9 cellular contexts compared by ENCODE assay signal in the genomic region with DNA sequence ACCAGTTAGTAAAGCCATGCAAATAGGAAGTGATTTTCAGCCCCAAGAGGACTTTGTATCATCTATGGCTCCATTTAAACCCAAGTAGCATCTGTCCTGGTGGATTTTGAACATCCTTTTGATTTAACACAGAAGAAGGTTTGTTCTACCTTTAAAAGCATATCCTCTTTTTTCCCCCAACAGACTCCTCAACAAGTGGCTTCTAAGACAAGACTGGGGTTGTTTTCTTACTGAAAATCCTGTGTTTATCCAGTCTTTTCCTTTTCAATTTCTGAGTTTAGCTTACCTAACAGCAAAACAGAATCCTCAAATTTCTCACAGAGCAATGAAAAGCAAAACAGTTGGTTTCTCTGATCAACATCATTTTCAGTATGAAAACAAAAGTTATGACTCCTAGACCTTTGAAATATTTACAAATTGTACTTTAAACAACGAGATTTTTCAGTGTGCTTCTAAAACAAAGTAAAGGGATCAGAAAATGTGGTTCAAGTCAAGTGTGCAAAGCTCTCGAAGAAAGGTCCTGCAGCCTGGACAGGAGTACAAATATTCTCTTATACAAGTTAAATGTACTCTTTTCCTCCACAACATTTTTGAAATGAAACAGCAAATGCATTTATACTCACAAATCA. TPM values are rescaled to one million over a fixed set of nuclear protein-coding genes. Genes with fewer than 3 reads are reported as not detected.
A peak's percentile ranks its signal among the peaks of the same experiment; 100 is the strongest.
DNase-seq lines count a peak whose midpoint lies in the region; ATAC-seq, FAIRE-seq and TF ChIP-seq lines count a peak whose summit lies in the region.
"Had no signal": no experiment of that assay in that cellular context is flagged by ENCODE, and none has a peak within 500 bp of the region (broad histone marks: within the 10 kb centered on the region; RNA-seq: fewer than 3 reads in every experiment).

No MANE protein-coding gene starts in this region.

- H3K79me2 ChIP-seq in GM12878 (ENCODE audit: control insufficient read depth, insufficient read depth, low read length): no peaks in the 10 kb centered on the region

- H2AFZ ChIP-seq in GM12878 (ENCODE audit: control insufficient read depth, low read depth, low read length): no peak overlapping the region

- CTCF ChIA-PET in activated naive CD4-positive, alpha-beta T cell treated with anti-CD3 and anti-CD28 coated beads, Interleukin-2, amount 10 ng/mL, durations not matched to agents 7 days and 5 days (lab: Charles Lee): interaction anchor here (0.6 to 4.6 kb wide), 3 partner anchors 8 to 110 kb away, joined by 5 to 30 read pairs (median 12); no protein-coding TSS in a partner anchor
- CTCF ChIA-PET in GM12878 (lab: Yijun Ruan, JAX): interaction anchor here (0.7 to 10.1 kb wide), 9 partner anchors 20 to 521 kb away, joined by 3 to 144 read pairs (median 3); no protein-coding TSS in a partner anchor

- H3K9me3 Mint-ChIP-seq in activated naive CD4-positive, alpha-beta T cell treated with anti-CD3 and anti-CD28 coated beads, Interleukin-2, amount 10 ng/mL, durations not matched to agents 7 days and 5 days: no peaks in the 10 kb centered on the region

- TF ChIP-seq RAD21 in GM12878 (IDR thresholded peaks at IDR 0.05; ENCODE audit: insufficient read depth, low read depth, low read length) (no peak), liver (IDR thresholded peaks at IDR 0.05) (peak; percentile 6 to 20)

- TF ChIP-seq POLR2A in GM12878 (IDR thresholded peaks at IDR 0.05; ENCODE audit: low read depth, low read length) (no peak), transverse colon (IDR thresholded peaks at IDR 0.05) (no peak)

- intact Hi-C loops in GM12878 (cut with micrococcal nuclease; ENCODE audit: unreplicated experiment): no loop called here
- intact Hi-C loops in transverse colon (cut with DNase I; ENCODE audit: low total_unique reads): no loop called here

- H3K4me3 Mint-ChIP-seq in activated naive CD4-positive, alpha-beta T cell treated with anti-CD3 and anti-CD28 coated beads, Interleukin-2, amount 10 ng/mL, durations not matched to agents 7 days and 5 days: peak overlapping the region; percentile 10
- H3K4me3 Mint-ChIP-seq: T-helper 17 cell had no signal

- H3K27ac ChIP-seq in GM12878 (ENCODE audit: control insufficient read depth, insufficient read depth) (no peak overlapping the region), liver (ENCODE audit: low read depth in 1 of 2, low read length in 2 of 2) (peak overlapping the region in 1 of 2 donors; percentile 5), transverse colon (peak overlapping the region; percentile 41 to 96 (median 92))

- WGBS in GM12878 (ENCODE audit: insufficient coverage, insufficient replicate concordance, low lambda C conversion rate, missing lambda C conversion rate): 64% methylated on average over 2 of the region's 2 CpGs
- WGBS in liver: 55% methylated on average over 2 of the region's 2 CpGs
- 30 to 32% methylated on average over 2 of the region's 2 CpGs for WGBS in transverse colon (ENCODE audit: low coverage in 1 of 2), 2 donors

- BruUV-seq in GM12878 (replicated peaks; lab: Mats Ljungman, UMichigan): TSS peak; percentile 53

- H3K4me1 ChIP-seq in GM12878 (ENCODE audit: control insufficient read depth, insufficient read depth, low read length) (peaks cover 17% of the 10 kb centered on the region), liver (ENCODE audit: control insufficient read depth in 4 of 4, insufficient read depth in 4 of 4, low read length in 3 of 4) (peaks cover 0 to 8% (median 1%) of the 10 kb centered on the region in 4 donors), transverse colon (peaks cover 0 to 35% (median 12%) of the 10 kb centered on the region in 4 donors)

- H3K4me2 ChIP-seq in GM12878 (ENCODE audit: control insufficient read depth, insufficient read depth): no peak overlapping the region

- POLR2A ChIA-PET in GM12878 (lab: Charles Lee): interaction anchor here (0.8 to 8.9 kb wide), 4 partner anchors 46 to 139 kb away, joined by 3 to 111 read pairs (median 4); no protein-coding TSS in a partner anchor

- H3K36me3 Mint-ChIP-seq in activated naive CD4-positive, alpha-beta T cell treated with anti-CD3 and anti-CD28 coated beads, Interleukin-2, amount 10 ng/mL, durations not matched to agents 7 days and 5 days: peaks cover 2% of the 10 kb centered on the region

- ATAC-seq in GM12878 (no peak), GM21390 (IDR thresholded peaks at IDR 0.05; ENCODE audit: unreplicated experiment) (no peak)
- ATAC-seq: T-helper 17 cell had no signal

- no peaks in the 10 kb centered on the region for H3K36me3 ChIP-seq in GM12878 (ENCODE audit: control insufficient read depth in 2 of 2, insufficient read depth in 2 of 2, low read length in 1 of 2)
- no peaks in the 10 kb centered on the region for H3K36me3 ChIP-seq in liver (ENCODE audit: control insufficient read depth in 4 of 4, insufficient read depth in 3 of 4, low read depth in 1 of 4, low read length in 3 of 4)
- no peaks in the 10 kb centered on the region for H3K36me3 ChIP-seq in transverse colon

- RAD21 ChIA-PET in GM12878 (lab: Charles Lee; ENCODE audit: unreplicated experiment): interaction anchor here (0.7 to 9.8 kb wide), 16 partner anchors 37 to 547 kb away, joined by 3 to 144 read pairs (median 9); partner anchors contain the start of genes BBS10 and GLIPR1

- H3K9me3 ChIP-seq in GM12878 (replicated peaks; ENCODE audit: control insufficient read depth, insufficient read depth, low read length) (no peaks in the 10 kb centered on the region), liver (ENCODE audit: control insufficient read depth in 4 of 4, low read length in 3 of 4) (no peaks in the 10 kb centered on the region), transverse colon (no peaks in the 10 kb centered on the region)

- DNase-seq in activated naive CD4-positive, alpha-beta T cell treated with anti-CD3 and anti-CD28 coated beads, Interleukin-2, amount 10 ng/mL, durations not matched to agents 7 days and 5 days: no peak
- no peak for DNase-seq in activated naive CD4-positive, alpha-beta T cell treated with anti-CD3 and anti-CD28 coated beads, Interleukin-2, amount 50 U/mL, for 16 hours
- DNase-seq in GM12878 (ENCODE audit: low read depth, low spot score) (no peak), transverse colon (no peak), islet precursor cell (no peak), cerebellar cortex (ENCODE audit: low spot score) (no peak)
- DNase-seq: T-helper 17 cell had no signal

- no peak for FAIRE-seq in GM12878 (lab: Jason Lieb, UNC)

- H4K20me1 ChIP-seq in GM12878 (ENCODE audit: control insufficient read depth, insufficient read depth): no peaks in the 10 kb centered on the region

- H3K27me3 ChIP-seq in GM12878 (replicated peaks in 1 of 2; ENCODE audit: control insufficient read depth in 2 of 2, insufficient read depth in 2 of 2, low read length in 1 of 2) (no peaks in the 10 kb centered on the region; a peak in 1 of 4 replicates), liver (ENCODE audit: control insufficient read depth in 4 of 4, insufficient read depth in 4 of 4, low read length in 3 of 4) (no peaks in the 10 kb centered on the region), transverse colon (peaks cover 18% of the 10 kb centered on the region)

- SMC1A ChIA-PET in GM12878 (lab: Charles Lee; ENCODE audit: uncharacterized antibody, unreplicated experiment): interaction anchor here (0.8 to 17.8 kb wide), 24 partner anchors 8 to 501 kb away, joined by 3 to 327 read pairs (median 4); no protein-coding TSS in a partner anchor

- H3K9ac ChIP-seq in GM12878 (ENCODE audit: control insufficient read depth, insufficient read depth, low read length) (no peak overlapping the region), liver (ENCODE audit: low read depth in 1 of 2, low read length in 2 of 2) (peak overlapping the region; percentile 7 to 84)

- TF ChIP-seq EP300 in GM12878 (IDR thresholded peaks at IDR 0.05; ENCODE audit: borderline replicate concordance in 1 of 2, control insufficient read depth in 1 of 2, low read depth in 2 of 2, low read length in 2 of 2) (no peak), transverse colon (IDR thresholded peaks at IDR 0.05; ENCODE audit: low read depth) (no peak)

- no peak overlapping the region for H3K27ac Mint-ChIP-seq in activated naive CD4-positive, alpha-beta T cell treated with anti-CD3 and anti-CD28 coated beads, Interleukin-2, amount 10 ng/mL, durations not matched to agents 7 days and 5 days

- peaks cover 27% of the 10 kb centered on the region for H3K4me1 Mint-ChIP-seq in activated naive CD4-positive, alpha-beta T cell treated with anti-CD3 and anti-CD28 coated beads, Interleukin-2, amount 10 ng/mL, durations not matched to agents 7 days and 5 days

- TF ChIP-seq CTCF in GM12878 (IDR thresholded peaks at IDR 0.05 in 2 of 3, conservative IDR thresholded peaks at IDR 0.05 in 1 of 3; ENCODE audit: control insufficient read depth in 2 of 3, extremely low read depth in 1 of 3, insufficient read depth in 1 of 3, low read depth in 3 of 3, low read length in 3 of 3) (no peak), liver (IDR thresholded peaks at IDR 0.05; ENCODE audit: low read depth, low read length, missing input control) (no peak), transverse colon (IDR thresholded peaks at IDR 0.05) (no peak)

- in situ Hi-C loops in GM12878 (cut with MboI): no loop called here
- in situ Hi-C loops in transverse colon (cut with MboI; ENCODE audit: low pct_ligation_motif_present in 1 of 4, low pct_unique_long_range_greater_than_20kb in 1 of 4, low sequenced_read_pairs in 3 of 4): loop anchor here in 1 of 4 donors (25.0 kb wide), 1 partner anchor 491 kb away; no protein-coding TSS in a partner anchor

- H3K27me3 Mint-ChIP-seq in activated naive CD4-positive, alpha-beta T cell treated with anti-CD3 and anti-CD28 coated beads, Interleukin-2, amount 10 ng/mL, durations not matched to agents 7 days and 5 days: peaks cover 38% of the 10 kb centered on the region
- H3K27me3 Mint-ChIP-seq: T-helper 17 cell had no signal

- no peak overlapping the region for H3K4me3 ChIP-seq in GM12878
- H3K4me3 ChIP-seq in liver (ENCODE audit: low read depth in 1 of 3, low read length in 3 of 3): peak overlapping the region; percentile 15 to 50 (median 32)
- H3K4me3 ChIP-seq in transverse colon: peak overlapping the region in 2 of 4 donors; percentile 76 to 91

RNA-seq across cellular contexts. Expression of gene PHLDA1, which starts 2.8 kb away (rescaled TPM):
- 6.9 and 7.3 TPM in 2 replicates for total RNA-seq in GM12878 (2013; cell fraction: nucleolus; rRNA removed)
- total RNA-seq in GM12878 (2014; rRNA removed): 2.1 and 2.4 TPM in 2 replicates
- 1.2 and 1.3 TPM in 2 replicates for total RNA-seq in GM12878 (2014; rRNA removed; fragmentation: Illumina TruSeq; extraction: Trizol)
- total RNA-seq in GM12878 (2021): 2.5 and 2.7 TPM in 2 replicates
- 0.18 TPM for polyA plus RNA-seq in GM12878 (2011; ENCODE audit: low read depth)
- polyA plus RNA-seq in GM12878 (2011; rRNA removed): 14.2 and 14.8 TPM in 2 replicates
- 8.7 and 10.8 TPM in 2 replicates for polyA plus RNA-seq in GM12878 (2011; cell fraction: cytosol; rRNA removed)
- polyA plus RNA-seq in GM12878 (2011; cell fraction: nucleus; rRNA removed): 8.8 and 12.0 TPM in 2 replicates
- 0.45 and 0.51 TPM in 2 replicates for polyA plus RNA-seq in GM12878 (2012)
- 1.3 and 1.6 TPM in 2 replicates for polyA plus RNA-seq in GM12878 (2014; fragmentation: Illumina TruSeq; extraction: Trizol)
- polyA plus RNA-seq in GM12878 (2014; fragmentation: Nextera tagmentation; extraction: Ambion mirVana): under 1 TPM; 0.66 to 0.87 TPM
- polyA plus RNA-seq in GM12878 (2014; rRNA removed): 1.4 and 1.8 TPM in 2 replicates
- 1 to 10 TPM; 1.3 to 1.4 TPM for polyA plus RNA-seq in GM12878 (2016; fragmentation: Nextera tagmentation; extraction: Ambion mirVana)
- 12.5 and 14.9 TPM in 2 replicates for polyA minus RNA-seq in GM12878 (2011; rRNA and poly(A)+ RNA removed)
- 12.2 and 14.1 TPM in 2 replicates for polyA minus RNA-seq in GM12878 (2011; cell fraction: cytosol; rRNA and poly(A)+ RNA removed)
- polyA minus RNA-seq in GM12878 (2011; cell fraction: nucleus; rRNA and poly(A)+ RNA removed): 24.4 and 48.6 TPM in 2 replicates
- 10 to 100 TPM in 1 of 2 donors, 1 to 10 TPM in 1; 4.5 to 11.5 TPM for total RNA-seq in liver
- polyA plus RNA-seq in liver: 1 to 10 TPM; 2.8 to 6.9 TPM
- 1 to 10 TPM; 4.2 to 8.4 (median 7.0) TPM for total RNA-seq in transverse colon

RNA-seq across cellular contexts. Expression of gene NAP1L1, which starts 55.7 kb away (rescaled TPM):
- 584 and 613 TPM in 2 replicates for total RNA-seq in GM12878 (2013; cell fraction: nucleolus; rRNA removed)
- total RNA-seq in GM12878 (2014; rRNA removed) (256 and 344 TPM in 2 replicates), GM12878 (2014; rRNA removed; fragmentation: Illumina TruSeq; extraction: Trizol) (588 and 612 TPM in 2 replicates), GM12878 (2021) (759 and 782 TPM in 2 replicates), liver (10 to 100 TPM; 38.1 to 74.7 TPM), transverse colon (100 to 1,000 TPM in 3 of 4 donors, 10 to 100 TPM in 1; 78.9 to 191 (median 150) TPM)
- polyA plus RNA-seq in GM12878 (2011; ENCODE audit: low read depth): 398 TPM
- polyA plus RNA-seq in GM12878 (2011; rRNA removed) (655 and 962 TPM in 2 replicates), GM12878 (2014; fragmentation: Illumina TruSeq; extraction: Trizol) (1,036 and 1,411 TPM in 2 replicates), GM12878 (2014; fragmentation: Nextera tagmentation; extraction: Ambion mirVana) (100 to 1,000 TPM; 380 to 655 TPM), GM12878 (2014; rRNA removed) (477 and 484 TPM in 2 replicates), GM12878 (2016; fragmentation: Nextera tagmentation; extraction: Ambion mirVana) (100 to 1,000 TPM; 360 to 380 TPM), liver (10 to 100 TPM; 36.6 to 46.6 TPM)
- polyA plus RNA-seq in GM12878 (2011; cell fraction: cytosol; rRNA removed): 161 and 204 TPM in 2 replicates
- polyA plus RNA-seq in GM12878 (2011; cell fraction: nucleus; rRNA removed): 172 and 231 TPM in 2 replicates
- polyA plus RNA-seq in GM12878 (2012): 727 and 843 TPM in 2 replicates
- 150 and 212 TPM in 2 replicates for polyA minus RNA-seq in GM12878 (2011; rRNA and poly(A)+ RNA removed)
- 175 and 187 TPM in 2 replicates for polyA minus RNA-seq in GM12878 (2011; cell fraction: cytosol; rRNA and poly(A)+ RNA removed)
- 128 and 251 TPM in 2 replicates for polyA minus RNA-seq in GM12878 (2011; cell fraction: nucleus; rRNA and poly(A)+ RNA removed)
